8 cellular contexts compared by ENCODE assay signal in the genomic region with DNA sequence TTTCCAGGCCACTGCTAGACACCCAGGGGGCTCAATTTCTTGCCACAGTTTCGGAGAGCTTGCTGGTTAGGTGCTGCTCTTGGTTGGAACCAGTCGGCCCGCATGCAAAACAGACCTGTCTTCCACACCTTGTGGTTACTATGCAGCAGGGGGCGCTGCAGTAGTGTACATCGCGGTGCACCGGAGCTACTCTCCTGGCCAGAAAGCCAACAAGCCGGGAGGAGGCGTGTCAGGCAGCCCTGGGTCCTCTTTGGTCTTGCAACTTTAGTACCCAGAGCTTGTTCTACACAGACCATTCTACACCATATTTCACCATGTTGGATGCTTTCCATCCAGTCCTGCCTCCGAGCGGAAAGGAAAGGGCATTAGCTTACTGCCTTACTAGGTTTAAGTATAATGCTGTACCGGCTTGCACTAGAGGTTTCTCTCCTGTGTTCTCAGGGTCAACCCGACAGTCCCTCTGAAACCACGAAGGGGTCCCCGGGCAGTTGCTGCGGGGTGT. TPM values are rescaled to one million over a fixed set of nuclear protein-coding genes. Genes with fewer than 3 reads are reported as not detected.
DNase-seq lines count a peak whose midpoint lies in the region; ATAC-seq and TF ChIP-seq lines count a peak whose summit lies in the region.

No MANE protein-coding gene starts in this region.

- BruUV-seq in IMR-90 (replicated peaks; lab: Mats Ljungman, UMichigan), result no TSS peak

- no peaks in the 10 kb centered on the region for H3K27me3 ChIP-seq in IMR-90 (ENCODE audit: control insufficient read depth, insufficient read depth, low read length)
- H3K27me3 ChIP-seq in OCI-LY3 (ENCODE audit: low read depth, low read length), result peaks cover 9% of the 10 kb centered on the region; the same call in 1 of the 2 replicates

- no peak overlapping the region for H4K8ac ChIP-seq in IMR-90 (ENCODE audit: low read depth in 2 of 2, low read length in 2 of 2)

- no peak overlapping the region for H2BK5ac ChIP-seq in IMR-90 (ENCODE audit: low read depth, low read length, poor library complexity, severe bottlenecking)

- H2AK5ac ChIP-seq in IMR-90 (ENCODE audit: low read depth, low read length), result no peak overlapping the region

- no peak overlapping the region for H2BK15ac ChIP-seq in IMR-90 (ENCODE audit: low read depth, low read length)

- H3K56ac ChIP-seq in IMR-90 (ENCODE audit: extremely low read depth, insufficient read depth, low read length), result no peak overlapping the region

- WGBS in IMR-90 (ENCODE audit: extremely low coverage in 2 of 2, insufficient read length in 1 of 2), 2 experiments, result 0% methylated on average over 7 of the region's 16 CpGs; no CpG with 5 or more reads in 1 of the 2 experiments

- H2BK20ac ChIP-seq in IMR-90 (ENCODE audit: low read depth, low read length), result no peak overlapping the region

- H4K20me1 ChIP-seq in IMR-90 (ENCODE audit: insufficient read depth, low read length) (no peaks in the 10 kb centered on the region), OCI-LY3 (ENCODE audit: insufficient read depth, low read length) (no peaks in the 10 kb centered on the region)

- no peak overlapping the region for H3K4ac ChIP-seq in IMR-90 (ENCODE audit: low read depth, low read length)

- DNase-seq in DMS153 (lab: John Stamatoyannopoulos, UW), result peak; percentile 93
- peak; percentile 86 for DNase-seq in IMR-90
- peak; percentile 88 for DNase-seq in activated T-cell treated with anti-CD3 and anti-CD28 coated beads for 4 hours
- DNase-seq in epithelial cell of prostate (ENCODE audit: low read depth, low spot score), result peak; percentile 88
- DNase-seq in mucosa of descending colon, result peak; percentile 96 to 99 (median 97)
- DNase-seq in stimulated activated CD8-positive, alpha-beta memory T cell treated with anti-CD3 and anti-CD28 coated beads, Interleukin-4, amount 100 ng/mL, for 1 hour (ENCODE audit: low read depth in 2 of 2, low spot score in 1 of 2), result peak; percentile 74 to 86

- peak; percentile 82 for TF ChIP-seq RAD21 in IMR-90 (IDR thresholded peaks at IDR 0.05; ENCODE audit: low read length)

- CTCF ChIA-PET in IMR-90 (lab: Yijun Ruan, JAX), result interaction anchor here (0.5 to 2.0 kb wide), 10 partner anchors 9 to 1818 kb away, joined by 3 to 12 read pairs (median 4); partner anchors contain the start of genes CCDC59 and METTL25

- ATAC-seq in GM21576 (IDR thresholded peaks at IDR 0.05; ENCODE audit: unreplicated experiment) (peak; percentile 56), IMR-90 (ENCODE audit: low read depth) (peak; percentile 60), mucosa of descending colon (peak; percentile 82)

- no peak overlapping the region for H3K27ac ChIP-seq in IMR-90 (ENCODE audit: insufficient read depth, low read length)
- peak overlapping the region; percentile 38; the same call in 1 of the 2 replicates for H3K27ac ChIP-seq in OCI-LY3 (ENCODE audit: low read length)
- peak overlapping the region; percentile 91 for H3K27ac ChIP-seq in epithelial cell of prostate

- no peak overlapping the region for H2BK120ac ChIP-seq in IMR-90 (ENCODE audit: low read depth, low read length)

- H3K36me3 ChIP-seq in IMR-90 (ENCODE audit: control insufficient read depth, insufficient read depth, low read length), result no peaks in the 10 kb centered on the region
- no peaks in the 10 kb centered on the region for H3K36me3 ChIP-seq in OCI-LY3 (replicated peaks; ENCODE audit: low read depth, low read length)
- no peaks in the 10 kb centered on the region for H3K36me3 ChIP-seq in mucosa of descending colon (ENCODE audit: low read depth)

- H2AFZ ChIP-seq in IMR-90 (replicated peaks; ENCODE audit: low read length, poor library complexity) (peak overlapping the region; percentile 99), OCI-LY3 (ENCODE audit: low read depth, low read length) (peak overlapping the region; percentile 89)

- H3K79me1 ChIP-seq in IMR-90 (ENCODE audit: low read depth in 1 of 2, low read length in 2 of 2), result no peaks in the 10 kb centered on the region

- intact Hi-C loops in IMR-90 (cut with micrococcal nuclease) (loop anchor here (1.0 to 2.0 kb wide), 3 partner anchors 1141 to 1818 kb away; no protein-coding TSS in a partner anchor), mucosa of descending colon (cut with DNase I, micrococcal nuclease) (loop anchor here in 1 of 2 donors (10.0 kb wide), 2 partner anchors 161 to 209 kb away; no protein-coding TSS in a partner anchor)

- H3K9me3 ChIP-seq in IMR-90 (ENCODE audit: control insufficient read depth, insufficient read depth, low read length) (no peaks in the 10 kb centered on the region), OCI-LY3 (ENCODE audit: insufficient read depth, low read length) (no peaks in the 10 kb centered on the region), mucosa of descending colon (no peaks in the 10 kb centered on the region)

- no peak overlapping the region for H2AK9ac ChIP-seq in IMR-90 (replicated peaks; ENCODE audit: low read depth, low read length, poor library complexity)

- H3K4me1 ChIP-seq in IMR-90 (ENCODE audit: control insufficient read depth, insufficient read depth, low read length), result no peaks in the 10 kb centered on the region
- peaks cover 21% of the 10 kb centered on the region for H3K4me1 ChIP-seq in OCI-LY3 (ENCODE audit: low read length)
- H3K4me1 ChIP-seq in mucosa of descending colon (ENCODE audit: low read depth), result peaks cover 11% of the 10 kb centered on the region

- POLR2A ChIA-PET in IMR-90 (lab: Charles Lee; ENCODE audit: unreplicated experiment), result interaction anchor here (0.6 kb wide), 2 partner anchors 24 to 531 kb away, joined by 3 to 4 read pairs; no protein-coding TSS in a partner anchor

- no peak for TF ChIP-seq POLR2A in IMR-90 (IDR thresholded peaks at IDR 0.05; ENCODE audit: low read depth, low read length)

- H3K18ac ChIP-seq in IMR-90 (ENCODE audit: low read depth, low read length), result no peak overlapping the region

- in situ Hi-C loops in IMR-90 (cut with MboI; ENCODE audit: low sequenced_read_pairs), result loop anchor here (5.0 kb wide), 1 partner anchor 1822 kb away; no protein-coding TSS in a partner anchor

- H3K4me3 ChIP-seq in IMR-90 (ENCODE audit: insufficient read depth, low read depth, low read length), result peak overlapping the region; percentile 82
- H3K4me3 ChIP-seq in OCI-LY3 (ENCODE audit: low read length), result peak overlapping the region; percentile 87
- H3K4me3 ChIP-seq in mucosa of descending colon, result peak overlapping the region; percentile 86

- dilution Hi-C loops in IMR-90 (cut with HindIII; ENCODE audit: low sequenced_read_pairs, unreplicated experiment), result no loop called here

- H3K79me2 ChIP-seq in OCI-LY3 (ENCODE audit: low read length), result no peaks in the 10 kb centered on the region

- H3K9me1 ChIP-seq in IMR-90 (ENCODE audit: insufficient read depth, low read length), result no peaks in the 10 kb centered on the region

- no peak overlapping the region for H4K5ac ChIP-seq in IMR-90 (ENCODE audit: low read depth, low read length)

- H3K4me2 ChIP-seq in IMR-90 (ENCODE audit: low read depth, low read length) (peak overlapping the region; percentile 96), OCI-LY3 (ENCODE audit: low read length) (peak overlapping the region; percentile 93)

- H3K14ac ChIP-seq in IMR-90 (replicated peaks; ENCODE audit: low read depth, low read length), result no peak overlapping the region

- H3K9ac ChIP-seq in IMR-90 (ENCODE audit: low read depth, low read length) (peak overlapping the region; percentile 61; the same call in 1 of the 2 replicates), OCI-LY3 (ENCODE audit: low read length) (peak overlapping the region; percentile 65)

- no peak overlapping the region for H3K23ac ChIP-seq in IMR-90 (ENCODE audit: low read depth, low read length)

- TF ChIP-seq CTCF in IMR-90 (conservative IDR thresholded peaks at IDR 0.05; ENCODE audit: low read depth, low read length) (peak; percentile 90), OCI-LY3 (IDR thresholded peaks at IDR 0.05; ENCODE audit: low read depth, low read length) (peak; percentile 91), mucosa of descending colon (IDR thresholded peaks at IDR 0.05) (peak; percentile 87)

- no peak overlapping the region for H4K91ac ChIP-seq in IMR-90 (ENCODE audit: insufficient read depth, low read depth, low read length)

TF ChIP-seq in IMR-90, 13 proteins besides CTCF, POLR2A, EP300 and RAD21:
- TF ChIP-seq MXI1 (IDR thresholded peaks at IDR 0.05; ENCODE audit: borderline replicate concordance, low read depth, low read length) (0 out of 2 replicates have a peak, but pooled peaks have one; percentile 56), CHD1 (IDR thresholded peaks at IDR 0.05; ENCODE audit: low read depth, low read length) (no peak), SMC3 (IDR thresholded peaks at IDR 0.05; ENCODE audit: low read depth, low read length) (peak; percentile 69)
TF ChIP-seq in IMR-90: peak in this region for 2.

RNA-seq across cellular contexts. Expression of gene TMTC2, which starts 0.9 kb away (rescaled TPM):
- 1.4 TPM in 2 replicates for total RNA-seq in IMR-90 (2012; rRNA removed)
- polyA plus RNA-seq in IMR-90 (2012; rRNA removed), result 0.52 and 0.56 TPM in 2 replicates
- polyA plus RNA-seq in IMR-90 (2012; cell fraction: cytosol; rRNA removed), result 0.19 and 0.23 TPM in 2 replicates
- polyA plus RNA-seq in IMR-90 (2012; cell fraction: nucleus; rRNA removed; ENCODE audit: low replicate concordance), result 0.74 and 3.4 TPM in 2 replicates
- 10 to 100 TPM; 13.3 to 40.4 (median 14.6) TPM for total RNA-seq in mucosa of descending colon
